Comparison of ENCODE assay signal across 15 cellular contexts in the genomic region with DNA sequence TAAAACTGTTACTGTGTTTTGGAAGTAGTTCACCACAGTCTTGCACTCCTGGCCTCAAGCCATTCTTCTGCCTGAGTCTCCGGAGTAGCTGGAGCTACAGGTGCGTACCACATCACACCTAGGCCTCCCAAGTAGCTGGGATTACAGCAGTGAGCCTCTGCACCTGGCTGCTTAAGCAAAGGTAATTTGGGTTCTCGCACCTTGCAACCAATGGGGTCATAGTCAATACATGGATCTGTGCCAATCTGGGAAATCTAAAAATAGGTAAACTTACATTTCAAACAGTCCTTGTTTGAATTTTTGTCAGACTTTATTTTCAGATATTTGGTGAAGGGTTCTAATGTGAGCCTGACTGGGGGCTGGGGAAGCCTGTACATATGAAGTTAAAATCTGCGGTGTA.
"Had no signal": no experiment of that assay in that cellular context is flagged by ENCODE, and none has a peak within 500 bp of the region (broad histone marks: within the 10 kb centered on the region; RNA-seq: fewer than 3 reads in every experiment).

No MANE protein-coding gene starts in this region.

- DNase-seq: Kasumi-1; MM.1S; NCI-H1092 treated with DMSO at 0.1 percent for 48 hours; NCI-H1436; NCI-H1694 treated with DMSO at 0.1 percent for 48 hours; NCI-H1930; NCI-H2227 treated with DMSO at 0.1 percent for 48 hours; NCI-H446 treated with DMSO at 0.1 percent for 48 hours; NCI-H510A treated with DMSO at 0.1 percent for 48 hours; NCI-H526; NK-92 treated with Interleukin-12 subunit alpha and Interleukin-12 subunit beta, amount 100 ng/mL, for 24 hours; PC-3; Right ventricle myocardium superior; SIG-M5; T-helper 2 cell had no signal
